Comparison of ENCODE assay signal across 9 cellular contexts in the genomic region with DNA sequence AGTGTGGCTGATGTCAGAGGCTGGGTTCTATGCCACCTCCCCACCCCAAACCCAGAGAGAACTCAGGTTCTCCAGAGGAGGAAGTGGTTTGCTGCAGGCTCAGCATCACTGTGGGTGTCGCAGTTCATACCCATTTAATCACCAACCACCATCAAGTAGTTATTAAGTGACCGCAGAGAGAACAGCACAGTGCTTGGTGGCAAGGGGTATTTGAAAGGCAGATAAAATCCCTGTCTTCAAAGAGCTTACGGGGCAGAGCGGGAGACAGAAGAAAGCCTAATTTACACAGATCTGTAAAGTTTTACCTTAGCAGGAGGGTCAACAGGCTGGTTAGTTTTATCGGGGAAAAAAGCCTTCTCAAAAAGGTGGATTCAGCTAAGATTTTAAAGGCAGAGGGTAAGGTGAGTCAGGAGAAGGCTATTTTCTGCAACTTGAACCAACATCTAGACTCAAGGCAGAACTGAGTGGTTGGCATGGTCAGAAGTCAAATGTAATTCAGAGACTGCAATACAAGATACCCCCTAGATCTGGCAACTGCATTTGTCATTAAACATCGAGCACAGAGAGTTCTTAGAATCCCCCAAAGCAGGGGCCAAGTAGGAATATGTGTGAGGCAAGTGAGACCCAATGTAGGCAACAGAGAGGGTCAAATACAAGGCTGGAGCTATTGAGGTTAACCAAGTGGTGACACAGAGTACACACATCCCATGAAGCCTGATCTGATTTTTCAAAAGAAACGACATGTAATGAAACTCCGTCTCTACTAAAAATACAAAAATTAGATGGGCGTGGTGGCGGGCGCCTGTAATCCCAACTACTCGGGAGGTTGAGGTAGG. TPM values are rescaled to one million over a fixed set of nuclear protein-coding genes. Genes with fewer than 3 reads are reported as not detected.
DNase-seq lines count a peak whose midpoint lies in the region; ATAC-seq and TF ChIP-seq lines count a peak whose summit lies in the region.
"Had no signal": no experiment of that assay in that cellular context is flagged by ENCODE, and none has a peak within 500 bp of the region (broad histone marks: within the 10 kb centered on the region; RNA-seq: fewer than 3 reads in every experiment).

No MANE protein-coding gene starts in this region.

- TF ChIP-seq POLR2A in heart left ventricle (IDR thresholded peaks at IDR 0.05) (no peak), erythroblast (IDR thresholded peaks at IDR 0.05; ENCODE audit: low read length) (no peak)

- intact Hi-C loops in heart left ventricle (cut with DNase I) (no loop called here), Right ventricle myocardium inferior (cut with DNase I) (no loop called here), upper lobe of right lung (cut with DNase I) (no loop called here)
- intact Hi-C loops in naive thymus-derived CD4-positive, alpha-beta T cell (cut with micrococcal nuclease): loop anchor here (1.0 to 5.0 kb wide), 7 partner anchors 13 to 265 kb away; a partner anchor contains a TSS

- peak overlapping the region; percentile 74 to 82 for H3K4me3 Mint-ChIP-seq in activated T-cell treated with anti-CD3 and anti-CD28 coated beads, Interleukin-2, amount 50 U/mL, for 72 hours
- H3K4me3 Mint-ChIP-seq in naive thymus-derived CD4-positive, alpha-beta T cell: peak overlapping the region; percentile 72 to 93 (median 80)

- no peaks in the 10 kb centered on the region for H3K27me3 ChIP-seq in heart left ventricle
- H3K27me3 ChIP-seq in naive thymus-derived CD4-positive, alpha-beta T cell (ENCODE audit: control insufficient read depth in 2 of 2, insufficient read depth in 2 of 2, low read length in 2 of 2): no peaks in the 10 kb centered on the region
- no peaks in the 10 kb centered on the region for H3K27me3 ChIP-seq in upper lobe of right lung

- DNase-seq in heart left ventricle (no peak), Right ventricle myocardium inferior (ENCODE audit: missing footprints) (no peak), upper lobe of right lung (no peak), GM03348 (ENCODE audit: low spot score) (no peak), erythroblast (lab: John Stamatoyannopoulos, UW) (no peak)
- DNase-seq in activated T-cell treated with anti-CD3 and anti-CD28 coated beads, Interleukin-2, amount 50 U/mL, for 72 hours: peak; percentile 74 to 78
- peak in 8 of 9 donors; percentile 54 to 92 (median 88) for DNase-seq in naive thymus-derived CD4-positive, alpha-beta T cell

- H3K4me1 ChIP-seq in heart left ventricle (peaks cover 14 to 99% (median 90%) of the 10 kb centered on the region in 12 donors), upper lobe of right lung (peaks cover 87% of the 10 kb centered on the region)
- peaks cover 82% of the 10 kb centered on the region in 2 donors for H3K4me1 ChIP-seq in naive thymus-derived CD4-positive, alpha-beta T cell (ENCODE audit: control insufficient read depth in 2 of 2, insufficient read depth in 2 of 2, low read length in 2 of 2)

- POLR2A ChIA-PET in naive thymus-derived CD4-positive, alpha-beta T cell (lab: Charles Lee): interaction anchor here (1.0 to 15.4 kb wide), 7 partner anchors 10 to 51 kb away, joined by 10 to 235 read pairs (median 62); a partner anchor contains a TSS

- TF ChIP-seq CTCF in heart left ventricle (IDR thresholded peaks at IDR 0.05): no peak
- no peak for TF ChIP-seq CTCF in upper lobe of right lung (IDR thresholded peaks at IDR 0.05)

- peaks cover 0 to 7% of the 10 kb centered on the region in 2 donors for H3K36me3 Mint-ChIP-seq in activated T-cell treated with anti-CD3 and anti-CD28 coated beads, Interleukin-2, amount 50 U/mL, for 72 hours (ENCODE audit: insufficient read depth in 2 of 2)
- H3K36me3 Mint-ChIP-seq in naive thymus-derived CD4-positive, alpha-beta T cell: peaks cover 6 to 62% (median 10%) of the 10 kb centered on the region in 5 donors

- no peaks in the 10 kb centered on the region for H3K9me3 ChIP-seq in heart left ventricle
- no peaks in the 10 kb centered on the region for H3K9me3 ChIP-seq in naive thymus-derived CD4-positive, alpha-beta T cell (ENCODE audit: control insufficient read depth in 2 of 3, low read length in 3 of 3)
- H3K9me3 ChIP-seq in upper lobe of right lung: no peaks in the 10 kb centered on the region

- H3K4me1 Mint-ChIP-seq in activated T-cell treated with anti-CD3 and anti-CD28 coated beads, Interleukin-2, amount 50 U/mL, for 72 hours (ENCODE audit: low read depth): peaks cover 86% of the 10 kb centered on the region
- peaks cover 78 to 96% (median 88%) of the 10 kb centered on the region in 7 donors for H3K4me1 Mint-ChIP-seq in naive thymus-derived CD4-positive, alpha-beta T cell

- H3K36me3 ChIP-seq in heart left ventricle (peaks cover 0 to 13% (median 7%) of the 10 kb centered on the region in 9 donors), upper lobe of right lung (no peaks in the 10 kb centered on the region)
- peaks cover 0 to 8% (median 2%) of the 10 kb centered on the region in 3 experiments for H3K36me3 ChIP-seq in naive thymus-derived CD4-positive, alpha-beta T cell (ENCODE audit: control insufficient read depth in 2 of 3, insufficient read depth in 3 of 3, low read length in 3 of 3)

- peak overlapping the region; percentile 73 for H3K27ac Mint-ChIP-seq in activated T-cell treated with anti-CD3 and anti-CD28 coated beads, Interleukin-2, amount 50 U/mL, for 72 hours
- H3K27ac Mint-ChIP-seq in naive thymus-derived CD4-positive, alpha-beta T cell: peak overlapping the region; percentile 85 to 99 (median 95)

- H3K4me3 ChIP-seq in heart left ventricle: peak overlapping the region in 1 of 12 donors; percentile 28
- peak overlapping the region; percentile 59 for H3K4me3 ChIP-seq in naive thymus-derived CD4-positive, alpha-beta T cell (ENCODE audit: low read length)
- H3K4me3 ChIP-seq in upper lobe of right lung: no peak overlapping the region

- H3K27me3 Mint-ChIP-seq in activated T-cell treated with anti-CD3 and anti-CD28 coated beads, Interleukin-2, amount 50 U/mL, for 72 hours (ENCODE audit: low read depth): no peaks in the 10 kb centered on the region
- H3K27me3 Mint-ChIP-seq in naive thymus-derived CD4-positive, alpha-beta T cell: no peaks in the 10 kb centered on the region

- CTCF ChIA-PET in naive thymus-derived CD4-positive, alpha-beta T cell (lab: Charles Lee): interaction anchor here (4.2 to 10.8 kb wide), 3 partner anchors 12 to 23 kb away, joined by 48 to 124 read pairs (median 65); a partner anchor contains a TSS

- WGBS in heart left ventricle, 4 donors: 83 to 86% (median 85%) methylated on average over 12 of the region's 12 CpGs

- ATAC-seq in heart left ventricle (peak in 1 of 4 donors; percentile 31), Right ventricle myocardium inferior (no peak), upper lobe of right lung (peak; percentile 75), HG02571 (IDR thresholded peaks at IDR 0.05; ENCODE audit: unreplicated experiment) (no peak)
- ATAC-seq in activated T-cell treated with anti-CD3 and anti-CD28 coated beads, Interleukin-2, amount 50 U/mL, for 72 hours (replicated peaks in 1 of 2): peak; percentile 86 to 90
- ATAC-seq in naive thymus-derived CD4-positive, alpha-beta T cell: peak; percentile 89

- H3K9me3 Mint-ChIP-seq in activated T-cell treated with anti-CD3 and anti-CD28 coated beads, Interleukin-2, amount 50 U/mL, for 72 hours: no peaks in the 10 kb centered on the region
- peaks cover 0 to 3% (median 0%) of the 10 kb centered on the region in 11 donors for H3K9me3 Mint-ChIP-seq in naive thymus-derived CD4-positive, alpha-beta T cell

- H3K27ac ChIP-seq in heart left ventricle (peak overlapping the region; percentile 58 to 97 (median 86)), upper lobe of right lung (peak overlapping the region; percentile 28)
- peak overlapping the region; percentile 82 for H3K27ac ChIP-seq in naive thymus-derived CD4-positive, alpha-beta T cell (ENCODE audit: low read depth, low read length)

RNA-seq across cellular contexts. Expression of a gene that starts 13.2 kb away (rescaled TPM):
- 100 to 1,000 TPM in 1 of 9 donors, 10 to 100 TPM in 8; 34.3 to 103 (median 69.9) TPM for total RNA-seq in heart left ventricle
- 10 to 100 TPM; 58.7 to 90.5 TPM for polyA plus RNA-seq in heart left ventricle
- total RNA-seq in Right ventricle myocardium inferior: 63.7 TPM
- 10 to 100 TPM; 80.5 to 89.6 TPM for total RNA-seq in activated T-cell treated with anti-CD3 and anti-CD28 coated beads, Interleukin-2, amount 50 U/mL, for 72 hours
- 100 to 1,000 TPM; 103 to 202 (median 158) TPM for total RNA-seq in naive thymus-derived CD4-positive, alpha-beta T cell
- polyA plus RNA-seq in naive thymus-derived CD4-positive, alpha-beta T cell: 100 to 1,000 TPM in 1 of 2 donors, 10 to 100 TPM in 1; 84.3 to 114 TPM
- total RNA-seq in upper lobe of right lung: 105 TPM

RNA-seq across cellular contexts. Expression of a gene that starts 39.4 kb away (rescaled TPM):
- total RNA-seq in heart left ventricle (over 10,000 TPM in 3 of 9 donors, 1,000 to 10,000 TPM in 4, not detected in 2; 3,467 to 16,563 (median 7,253) TPM), Right ventricle myocardium inferior (12,991 TPM), upper lobe of right lung (14,226 TPM)
- polyA plus RNA-seq in heart left ventricle: not detected
- total RNA-seq in activated T-cell treated with anti-CD3 and anti-CD28 coated beads, Interleukin-2, amount 50 U/mL, for 72 hours: 1,000 to 10,000 TPM; 3,117 to 4,201 TPM
- total RNA-seq in naive thymus-derived CD4-positive, alpha-beta T cell: over 10,000 TPM in 2 of 5 experiments, 1,000 to 10,000 TPM in 3; 3,296 to 19,276 (median 7,985) TPM
- polyA plus RNA-seq in naive thymus-derived CD4-positive, alpha-beta T cell: not detected

RNA-seq across cellular contexts. Expression of a gene that starts 40.7 kb away (rescaled TPM):
- total RNA-seq in heart left ventricle (1,000 to 10,000 TPM in 4 of 9 donors, 100 to 1,000 TPM in 3, not detected in 2; 376 to 4,299 (median 1,541) TPM), Right ventricle myocardium inferior (1,499 TPM), upper lobe of right lung (2,477 TPM)
- not detected for polyA plus RNA-seq in heart left ventricle
- 1,000 to 10,000 TPM; 1,839 to 2,627 TPM for total RNA-seq in activated T-cell treated with anti-CD3 and anti-CD28 coated beads, Interleukin-2, amount 50 U/mL, for 72 hours
- 1,000 to 10,000 TPM in 3 of 5 experiments, 100 to 1,000 TPM in 2; 319 to 3,107 (median 1,510) TPM for total RNA-seq in naive thymus-derived CD4-positive, alpha-beta T cell
- polyA plus RNA-seq in naive thymus-derived CD4-positive, alpha-beta T cell: not detected
- polyA plus RNA-seq: AG04450 had no signal

RNA-seq across cellular contexts. Expression of a gene that starts 49.8 kb away (rescaled TPM):
- 10 to 100 TPM in 1 of 9 donors, 1 to 10 TPM in 8; 3.2 to 10.6 (median 4.7) TPM for total RNA-seq in heart left ventricle
- polyA plus RNA-seq in heart left ventricle: 1 to 10 TPM; 3.0 to 7.4 TPM
- 9.0 TPM for total RNA-seq in Right ventricle myocardium inferior
- total RNA-seq in activated T-cell treated with anti-CD3 and anti-CD28 coated beads, Interleukin-2, amount 50 U/mL, for 72 hours: 1 to 10 TPM; 4.2 to 4.9 TPM
- total RNA-seq in naive thymus-derived CD4-positive, alpha-beta T cell: 1 to 10 TPM; 1.6 to 6.0 (median 4.0) TPM
- 1 to 10 TPM; 3.1 TPM for polyA plus RNA-seq in naive thymus-derived CD4-positive, alpha-beta T cell
- total RNA-seq in upper lobe of right lung: 2.4 TPM

RNA-seq across cellular contexts. Expression of a gene that starts 51.4 kb away (rescaled TPM):
- 1,000 to 10,000 TPM in 3 of 9 donors, 100 to 1,000 TPM in 6; 487 to 1,330 (median 861) TPM for total RNA-seq in heart left ventricle
- 1,000 to 10,000 TPM in 1 of 2 donors, 100 to 1,000 TPM in 1; 692 to 3,248 TPM for polyA plus RNA-seq in heart left ventricle
- total RNA-seq in Right ventricle myocardium inferior: 892 TPM
- total RNA-seq in activated T-cell treated with anti-CD3 and anti-CD28 coated beads, Interleukin-2, amount 50 U/mL, for 72 hours: 1,000 to 10,000 TPM; 4,846 to 5,223 TPM
- 1,000 to 10,000 TPM; 1,375 to 2,107 (median 1,573) TPM for total RNA-seq in naive thymus-derived CD4-positive, alpha-beta T cell
- polyA plus RNA-seq in naive thymus-derived CD4-positive, alpha-beta T cell: 1,000 to 10,000 TPM; 1,871 to 2,384 TPM
- 1,192 TPM for total RNA-seq in upper lobe of right lung

Comparison
In these comparisons a context has a peak if more than half of its experiments do, and no peak if none do; other contexts are left out.
1. ATAC-seq: peak in activated T-cell treated with anti-CD3 and anti-CD28 coated beads, Interleukin-2, amount 50 U/mL, for 72 hours (2 of 2), naive thymus-derived CD4-positive, alpha-beta T cell (single experiment) and upper lobe of right lung (single experiment); none in Right ventricle myocardium inferior (single experiment) and HG02571 (single experiment).
2. DNase-seq: peak in activated T-cell treated with anti-CD3 and anti-CD28 coated beads, Interleukin-2, amount 50 U/mL, for 72 hours (2 of 2) and naive thymus-derived CD4-positive, alpha-beta T cell (8 of 9); none in heart left ventricle (0 of 5), Right ventricle myocardium inferior (single experiment), upper lobe of right lung (single experiment), GM03348 (single experiment) and erythroblast (0 of 2).
3. H3K27ac ChIP-seq: peak in every context shown above with its lines; median percentile 86 in heart left ventricle; 82 in naive thymus-derived CD4-positive, alpha-beta T cell; 28 in upper lobe of right lung.
4. intact Hi-C loops: an anchor here in naive thymus-derived CD4-positive, alpha-beta T cell (1.0 to 5.0 kb wide); none called in heart left ventricle, Right ventricle myocardium inferior and upper lobe of right lung.